In genomic region chr2:217933326-217933993, GRCh38 we compare ENCODE assay signal across 10 cellular contexts.
DNase-seq lines count a peak whose midpoint lies in the region; ATAC-seq and TF ChIP-seq lines count a peak whose summit lies in the region.
"Had no signal": no experiment of that assay in that cellular context is flagged by ENCODE, and none has a peak within 500 bp of the region (broad histone marks: within the 10 kb centered on the region; RNA-seq: fewer than 3 reads in every experiment).

No MANE protein-coding gene starts in this region.

- no peaks in the 10 kb centered on the region for H3K27me3 Mint-ChIP-seq in type B pancreatic cell

- peak overlapping the region; percentile 63 for H3K27ac Mint-ChIP-seq in type B pancreatic cell

- H3K27ac ChIP-seq in brain microvascular endothelial cell (peak overlapping the region; percentile 87), mesodermal cell (ENCODE audit: low read depth, low read length, severe bottlenecking) (peak overlapping the region; percentile 29)
- H3K27ac ChIP-seq: 22Rv1, foreskin keratinocyte had no signal

- in situ Hi-C loops in brain microvascular endothelial cell (cut with HindIII; ENCODE audit: low pct_ligation_motif_present, low sequenced_read_pairs), result no loop called here

- 85 to 97% methylated on average over 4 of the region's 7 CpGs for WGBS in mesodermal cell (ENCODE audit: insufficient coverage in 2 of 2), 2 experiments

- H3K36me3 ChIP-seq in brain microvascular endothelial cell (replicated peaks) (no peaks in the 10 kb centered on the region), mesodermal cell (ENCODE audit: control insufficient read depth, insufficient read depth, low read length) (no peaks in the 10 kb centered on the region)

- peaks cover 71% of the 10 kb centered on the region for H3K4me1 Mint-ChIP-seq in type B pancreatic cell (ENCODE audit: unreplicated experiment)

- peak; percentile 40 for DNase-seq in DMS 273 (lab: John Stamatoyannopoulos, UW; ENCODE audit: unreplicated experiment)
- no peak for DNase-seq in DMS 273 treated with DMSO at 0.1 percent for 48 hours (lab: John Stamatoyannopoulos, UW)
- DNase-seq in brain microvascular endothelial cell, result no peak
- no peak for DNase-seq in type B pancreatic cell (ENCODE audit: extremely low spot score, unreplicated experiment)
- no peak for DNase-seq in AG08395 (ENCODE audit: low spot score)
- DNase-seq in SKM-1 (lab: John Stamatoyannopoulos, UW; ENCODE audit: unreplicated experiment), result no peak

- H3K4me3 ChIP-seq in brain microvascular endothelial cell (ENCODE audit: low read depth, low read length) (no peak overlapping the region), mesodermal cell (ENCODE audit: extremely low read depth, insufficient read depth, low read length, poor library complexity, severe bottlenecking) (no peak overlapping the region)

- H3K27me3 ChIP-seq in brain microvascular endothelial cell (replicated peaks), result no peaks in the 10 kb centered on the region
- H3K27me3 ChIP-seq: foreskin keratinocyte had no signal

- no peak for ATAC-seq in GM21515 (IDR thresholded peaks at IDR 0.05; ENCODE audit: unreplicated experiment)

- H3K36me3 Mint-ChIP-seq in type B pancreatic cell, result peaks cover 9% of the 10 kb centered on the region

- H3K4me1 ChIP-seq in mesodermal cell (ENCODE audit: control insufficient read depth, insufficient read depth, low read length, poor library complexity, severe bottlenecking), result peaks cover 80% of the 10 kb centered on the region

- no peaks in the 10 kb centered on the region for H3K9me3 ChIP-seq in mesodermal cell (ENCODE audit: control insufficient read depth, low read length)

- no peaks in the 10 kb centered on the region for H3K9me3 Mint-ChIP-seq in type B pancreatic cell

- TF ChIP-seq CTCF in brain microvascular endothelial cell (IDR thresholded peaks at IDR 0.05; ENCODE audit: low read depth, low read length, missing control alignments) (no peak), type B pancreatic cell (conservative IDR thresholded peaks at IDR 0.05) (no peak)

- peak overlapping the region; percentile 76 for H3K4me3 Mint-ChIP-seq in type B pancreatic cell
